ENCODE assay signal across 22 cellular contexts in genomic region chr19:33666196-33666595, GRCh38. TPM values are rescaled to one million over a fixed set of nuclear protein-coding genes. Genes with fewer than 3 reads are reported as not detected.
DNase-seq lines count a peak whose midpoint lies in the region; ATAC-seq and TF ChIP-seq lines count a peak whose summit lies in the region.
"Had no signal": no experiment of that assay in that cellular context is flagged by ENCODE, and none has a peak within 500 bp of the region (broad histone marks: within the 10 kb centered on the region; RNA-seq: fewer than 3 reads in every experiment).

No MANE protein-coding gene starts in this region.

- no peak for ATAC-seq in left ventricle myocardium superior
- ATAC-seq: GM12878, HepG2 had no signal

- DNase-seq in cardiac septum (ENCODE audit: low spot score) (peak; percentile 57), left ventricle myocardium superior (no peak), glutamatergic neuron (no peak), posterior vena cava (ENCODE audit: low spot score) (peak; percentile 48), OCI-M2 (lab: John Stamatoyannopoulos, UW; ENCODE audit: unreplicated experiment) (no peak), NCI-H187 (lab: John Stamatoyannopoulos, UW) (no peak), HuH-7.5 (ENCODE audit: low spot score) (no peak), uterus (no peak)
- DNase-seq: 8988T; Calu3; CD4-positive, alpha-beta memory T cell; DMS 273 treated with DMSO at 0.1 percent for 48 hours; DMS53; DND-41; EL; GOT3; H9 had no signal

- no peak for TF ChIP-seq CTCF in glutamatergic neuron (IDR thresholded peaks at IDR 0.05; ENCODE audit: partially characterized antibody, unreplicated experiment)
- TF ChIP-seq CTCF in uterus (IDR thresholded peaks at IDR 0.05): no peak

- no peaks in the 10 kb centered on the region for H3K9me3 ChIP-seq in uterus
- H3K9me3 ChIP-seq: BLaER1 had no signal

- H3K27ac Mint-ChIP-seq in glutamatergic neuron (ENCODE audit: unreplicated experiment): peak overlapping the region; percentile 62
- H3K27ac Mint-ChIP-seq: CD14-positive monocyte; CD4-positive, alpha-beta memory T cell had no signal

- TF ChIP-seq POLR2A in uterus (IDR thresholded peaks at IDR 0.05): no peak

- H3K27me3 Mint-ChIP-seq in glutamatergic neuron (ENCODE audit: unreplicated experiment): peaks cover 15% of the 10 kb centered on the region

- H3K27ac ChIP-seq in uterus: no peak overlapping the region
- H3K27ac ChIP-seq: BLaER1 had no signal

- H3K36me3 ChIP-seq in uterus: no peaks in the 10 kb centered on the region
- H3K36me3 ChIP-seq: BLaER1 had no signal

- H3K4me3 Mint-ChIP-seq in glutamatergic neuron (ENCODE audit: unreplicated experiment): peak overlapping the region; percentile 18
- H3K4me3 Mint-ChIP-seq: CD14-positive monocyte; CD4-positive, alpha-beta memory T cell; H9 had no signal

- H3K4me1 Mint-ChIP-seq in glutamatergic neuron (ENCODE audit: low read depth, unreplicated experiment): peaks cover 59% of the 10 kb centered on the region
- H3K4me1 Mint-ChIP-seq: CD14-positive monocyte; CD4-positive, alpha-beta memory T cell had no signal

- peaks cover 10% of the 10 kb centered on the region for H3K9me3 Mint-ChIP-seq in glutamatergic neuron (ENCODE audit: unreplicated experiment)
- H3K9me3 Mint-ChIP-seq: H9 had no signal

- intact Hi-C loops in cardiac septum (cut with DNase I): no loop called here
- intact Hi-C loops in left ventricle myocardium superior (cut with micrococcal nuclease): no loop called here
- intact Hi-C loops in posterior vena cava (cut with DNase I): no loop called here
- intact Hi-C loops in uterus (cut with DNase I; ENCODE audit: low total_unique reads): no loop called here

- H3K4me1 ChIP-seq in uterus: no peaks in the 10 kb centered on the region
- H3K4me1 ChIP-seq: BLaER1 had no signal

- H3K36me3 Mint-ChIP-seq in glutamatergic neuron (ENCODE audit: unreplicated experiment): peaks cover 8% of the 10 kb centered on the region
- H3K36me3 Mint-ChIP-seq: CD14-positive monocyte; CD4-positive, alpha-beta memory T cell had no signal

- no peak overlapping the region for H3K4me3 ChIP-seq in uterus
- H3K4me3 ChIP-seq: BLaER1, GM12878 had no signal

- no peaks in the 10 kb centered on the region for H3K27me3 ChIP-seq in uterus
- H3K27me3 ChIP-seq: BLaER1 had no signal

RNA-seq across cellular contexts. Expression of gene CHST8, which starts 44.4 kb away (rescaled TPM):
- total RNA-seq in cardiac septum: 0.27 TPM
- total RNA-seq in left ventricle myocardium superior: not detected
- total RNA-seq in glutamatergic neuron (ENCODE audit: unreplicated experiment): 235 TPM
- total RNA-seq in posterior vena cava: 1 to 10 TPM in 1 of 2 donors, under 1 TPM in 1; 0.97 to 1.3 TPM
- total RNA-seq in uterus: under 1 TPM in 3 of 4 donors, not detected in 1; 0.26 to 0.95 (median 0.69) TPM
- total RNA-seq: Calu3; CD4-positive, alpha-beta memory T cell; G401; GM12878; HepG2 had no signal

Comparison
In these comparisons a context has a peak if more than half of its experiments do, and no peak if none do; other contexts are left out.
1. DNase-seq: peak in cardiac septum (single experiment) and posterior vena cava (single experiment); none in left ventricle myocardium superior (single experiment), glutamatergic neuron (single experiment), OCI-M2 (single experiment), NCI-H187 (0 of 2), HuH-7.5 (single experiment) and uterus (0 of 2).
2. RNA of gene CHST8, which starts 44.4 kb away (total RNA-seq): 235 TPM in glutamatergic neuron (single experiment); 0.97 to 1.3 TPM in posterior vena cava, 0.26 to 0.95 TPM in uterus, 0.27 TPM in cardiac septum (single experiment) and not detected in left ventricle myocardium superior (single experiment); every median in the first group is over 100 times any median in the second.